Comparison of ENCODE assay signal across 8 cellular contexts in genomic region chr4:87235020-87235671, GRCh38. TPM values are rescaled to one million over a fixed set of nuclear protein-coding genes. Genes with fewer than 3 reads are reported as not detected.
A peak's percentile ranks its signal among the peaks of the same experiment; 100 is the strongest.
DNase-seq lines count a peak whose midpoint lies in the region; ATAC-seq, FAIRE-seq and TF ChIP-seq lines count a peak whose summit lies in the region.

No MANE protein-coding gene starts in this region.

- peaks cover 13% of the 10 kb centered on the region for H3K4me1 ChIP-seq in DND-41 (ENCODE audit: insufficient read depth, low read length)
- H3K4me1 ChIP-seq in H1 (replicated peaks in 1 of 4; ENCODE audit: control insufficient read depth in 3 of 4, insufficient read depth in 4 of 4, low read length in 3 of 4), result no peaks in the 10 kb centered on the region
- no peaks in the 10 kb centered on the region for H3K4me1 ChIP-seq in neuronal stem cell (ENCODE audit: control insufficient read depth in 2 of 2, insufficient read depth in 1 of 2, low read depth in 1 of 2, low read length in 2 of 2)

- H3K23ac ChIP-seq in H1 (ENCODE audit: insufficient read length) (no peak overlapping the region), neuronal stem cell (ENCODE audit: low read depth, low read length, poor library complexity) (no peak overlapping the region)

- 88% methylated on average over 4 of the region's 4 CpGs; no CpG with 5 or more reads in 1 of the 2 experiments for WGBS in H1 (ENCODE audit: extremely low coverage in 1 of 2, insufficient coverage in 1 of 2, insufficient read length in 1 of 2, insufficient replicate concordance in 2 of 2, low coverage in 1 of 2, low lambda C conversion rate in 2 of 2, missing lambda C conversion rate in 1 of 2), 2 experiments
- no CpG with 5 or more reads among the region's 4 CpGs for WGBS in neuronal stem cell (ENCODE audit: extremely low coverage in 2 of 2, insufficient read length in 2 of 2, insufficient replicate concordance in 1 of 2), 2 donors

- H2AFZ ChIP-seq in DND-41 (ENCODE audit: low read depth, low read length) (peak overlapping the region; percentile 93), H1 (ENCODE audit: low read length) (peak overlapping the region; percentile 85), neuronal stem cell (ENCODE audit: low read length) (peak overlapping the region; percentile 93)

- H3K4me2 ChIP-seq in DND-41 (ENCODE audit: insufficient read depth, low read length), result peak overlapping the region; percentile 74
- 0 out of 4 replicates have a peak overlapping the region, but pooled peaks of 1 of the 2 experiments have one; percentile 31 for H3K4me2 ChIP-seq in H1 (ENCODE audit: insufficient read depth in 1 of 2, low read depth in 2 of 2, low read length in 2 of 2)
- no peak overlapping the region for H3K4me2 ChIP-seq in neuronal stem cell (ENCODE audit: insufficient read depth, low read length, poor library complexity, severe bottlenecking)

- CTCF ChIA-PET in H1 (lab: Charles Lee; ENCODE audit: partially characterized antibody), result interaction anchor here (0.6 to 5.1 kb wide), 16 partner anchors 10 to 338 kb away, joined by 3 to 40 read pairs (median 4); partner anchors contain the start of gene KLHL8

- no peaks in the 10 kb centered on the region for H4K20me1 ChIP-seq in DND-41 (ENCODE audit: insufficient read depth, low read length)
- H4K20me1 ChIP-seq in H1 (replicated peaks in 1 of 2; ENCODE audit: control insufficient read depth in 1 of 2, insufficient read depth in 2 of 2, low read length in 2 of 2), result no peaks in the 10 kb centered on the region

- H3K79me1 ChIP-seq in H1 (ENCODE audit: low read depth, low read length) (no peaks in the 10 kb centered on the region), neuronal stem cell (ENCODE audit: low read depth, low read length) (no peaks in the 10 kb centered on the region)

- H3K36me3 ChIP-seq in DND-41 (ENCODE audit: insufficient read depth, low read length) (no peaks in the 10 kb centered on the region), H1 (ENCODE audit: control insufficient read depth in 2 of 4, insufficient read depth in 4 of 4, low read length in 3 of 4) (no peaks in the 10 kb centered on the region; a peak in 1 of 8 replicates), neuronal stem cell (replicated peaks in 1 of 2; ENCODE audit: control insufficient read depth in 2 of 2, insufficient read depth in 2 of 2, low read length in 2 of 2) (no peaks in the 10 kb centered on the region)

- H3K27me3 ChIP-seq in DND-41 (ENCODE audit: insufficient read depth, low read length, poor library complexity), result peaks cover 5% of the 10 kb centered on the region
- peaks cover 0 to 1% (median 0%) of the 10 kb centered on the region in 4 experiments; a peak in 1 of 7 replicates for H3K27me3 ChIP-seq in H1 (replicated peaks in 1 of 4; ENCODE audit: control insufficient read depth in 3 of 4, extremely low read depth in 1 of 4, insufficient read depth in 3 of 4, low read length in 3 of 4)
- H3K27me3 ChIP-seq in neuronal stem cell (ENCODE audit: control insufficient read depth in 3 of 3, insufficient read depth in 3 of 3, low read depth in 1 of 3, low read length in 3 of 3), result peaks cover 0 to 6% (median 0%) of the 10 kb centered on the region in 3 experiments

- TF ChIP-seq RAD21 in H1 (IDR thresholded peaks at IDR 0.05 in 1 of 2, conservative IDR thresholded peaks at IDR 0.05 in 1 of 2; ENCODE audit: low read depth in 2 of 2, low read length in 2 of 2), result no peak

- no peak for TF ChIP-seq EP300 in H1 (IDR thresholded peaks at IDR 0.05; ENCODE audit: borderline replicate concordance in 1 of 2, low read depth in 2 of 2, low read length in 2 of 2)

- H3K9ac ChIP-seq in DND-41 (ENCODE audit: low read depth, low read length) (peak overlapping the region; percentile 45), H1 (replicated peaks in 1 of 4; ENCODE audit: extremely low read depth in 1 of 4, low read depth in 3 of 4, low read length in 3 of 4) (no peak overlapping the region), neuronal stem cell (ENCODE audit: low read depth, low read length, poor library complexity) (no peak overlapping the region)

- H3K9me3 ChIP-seq in DND-41 (ENCODE audit: insufficient read depth, low read length, severe bottlenecking) (no peaks in the 10 kb centered on the region), H1 (ENCODE audit: insufficient read depth in 2 of 2, low read depth in 1 of 2, low read length in 1 of 2) (no peaks in the 10 kb centered on the region), neuronal stem cell (replicated peaks in 1 of 2; ENCODE audit: control insufficient read depth in 2 of 2, insufficient read depth in 1 of 2, low read depth in 1 of 2, low read length in 2 of 2) (no peaks in the 10 kb centered on the region)

- no peak for DNase-seq in DND-41
- no peak for DNase-seq in NB4 (ENCODE audit: low read depth)
- no peak for DNase-seq in H1 (ENCODE audit: low read depth in 1 of 2, low spot score in 2 of 2)
- no peak for DNase-seq in neuronal stem cell (ENCODE audit: low spot score)
- no peak for DNase-seq in GM03348 (ENCODE audit: low spot score)

- H4K8ac ChIP-seq in H1 (ENCODE audit: extremely low read depth, insufficient read depth, low read length) (no peak overlapping the region), neuronal stem cell (ENCODE audit: low read depth, low read length) (no peak overlapping the region)

- H3K18ac ChIP-seq in H1 (ENCODE audit: extremely low read depth, low read length), result no peak overlapping the region
- H3K18ac ChIP-seq in neuronal stem cell (ENCODE audit: low read length), result no peak overlapping the region

- no peak overlapping the region for H3K56ac ChIP-seq in H1 (replicated peaks; ENCODE audit: insufficient read length, low read depth, low read length)

- no peak overlapping the region for H4K5ac ChIP-seq in H1 (ENCODE audit: insufficient read length, low read depth, low read length)

- H3K14ac ChIP-seq in H1 (ENCODE audit: insufficient read length) (no peak overlapping the region), neuronal stem cell (ENCODE audit: low read length) (no peak overlapping the region)

- H2BK12ac ChIP-seq in H1 (ENCODE audit: low read depth, low read length) (no peak overlapping the region), neuronal stem cell (ENCODE audit: low read length) (no peak overlapping the region)

- no peaks in the 10 kb centered on the region for H3K23me2 ChIP-seq in H1 (ENCODE audit: low read depth, low read length)

- H4K91ac ChIP-seq in H1 (replicated peaks; ENCODE audit: insufficient read length, low read length) (no peak overlapping the region), neuronal stem cell (ENCODE audit: low read depth, low read length, poor library complexity) (no peak overlapping the region)

- no peak for TF ChIP-seq CTCF in DND-41 (IDR thresholded peaks at IDR 0.05; ENCODE audit: borderline replicate concordance, extremely low read depth, low read length, poor library complexity, severe bottlenecking)
- no peak for TF ChIP-seq CTCF in NB4 (IDR thresholded peaks at IDR 0.05; ENCODE audit: low read depth, low read length)
- no peak for TF ChIP-seq CTCF in H1 (IDR thresholded peaks at IDR 0.05; ENCODE audit: control extremely low read depth in 1 of 3, insufficient read depth in 1 of 3, low read depth in 1 of 3, low read length in 3 of 3)

- H3K79me2 ChIP-seq in DND-41 (ENCODE audit: insufficient read depth, low read length), result no peaks in the 10 kb centered on the region
- H3K79me2 ChIP-seq in H1 (ENCODE audit: control insufficient read depth in 1 of 2, insufficient read depth in 2 of 2, low read length in 2 of 2), result no peaks in the 10 kb centered on the region

- H3K27ac ChIP-seq in DND-41 (ENCODE audit: low read length) (no peak overlapping the region; the same call in 1 of the 2 replicates), H1 (ENCODE audit: low read depth, low read length) (no peak overlapping the region), neuronal stem cell (replicated peaks; ENCODE audit: low read length) (no peak overlapping the region)

- peak overlapping the region; percentile 34 to 56; a peak in 3 of 4 replicates for H3K4me3 ChIP-seq in DND-41 (ENCODE audit: low read depth in 1 of 2, low read length in 2 of 2)
- H3K4me3 ChIP-seq in NB4 (ENCODE audit: low read depth, low read length), result peak overlapping the region; percentile 55
- peak overlapping the region in 1 of 4 experiments; percentile 48; a peak in 1 of 8 replicates for H3K4me3 ChIP-seq in H1 (ENCODE audit: extremely low read depth in 1 of 4, insufficient read depth in 2 of 4, low read depth in 3 of 4, low read length in 4 of 4)
- peak overlapping the region in 1 of 2 donors; percentile 48 for H3K4me3 ChIP-seq in neuronal stem cell (ENCODE audit: low read length in 2 of 2)

- H3K4ac ChIP-seq in H1 (replicated peaks; ENCODE audit: insufficient read length, low read depth, low read length) (no peak overlapping the region), neuronal stem cell (ENCODE audit: low read length) (no peak overlapping the region)

- FAIRE-seq in H1 (lab: Jason Lieb, UNC), result no peak

- TF ChIP-seq POLR2A in NB4 (IDR thresholded peaks at IDR 0.05; ENCODE audit: extremely low read depth, insufficient read length), result no peak
- no peak for TF ChIP-seq POLR2A in H1 (IDR thresholded peaks at IDR 0.05; ENCODE audit: control extremely low read depth in 1 of 2, low read depth in 2 of 2, low read length in 2 of 2)

- H2BK120ac ChIP-seq in H1 (replicated peaks; ENCODE audit: low read depth, low read length) (no peak overlapping the region), neuronal stem cell (ENCODE audit: low read depth, low read length) (no peak overlapping the region)

- H2AK5ac ChIP-seq in H1 (ENCODE audit: low read depth, low read length), result no peak overlapping the region
- no peak overlapping the region for H2AK5ac ChIP-seq in neuronal stem cell (ENCODE audit: low read depth, low read length)

- ATAC-seq in DND-41 (ENCODE audit: insufficient read depth, low read depth) (no peak; the same call in 2 of the 3 replicates), HG03520 (IDR thresholded peaks at IDR 0.05; ENCODE audit: unreplicated experiment) (no peak), HG03469 (IDR thresholded peaks at IDR 0.05; ENCODE audit: unreplicated experiment) (no peak), HG02840 (IDR thresholded peaks at IDR 0.05; ENCODE audit: low FRiP score, unreplicated experiment) (no peak)

- H2BK5ac ChIP-seq in H1 (ENCODE audit: low read depth, low read length) (no peak overlapping the region), neuronal stem cell (ENCODE audit: low read length) (no peak overlapping the region)

- H2BK15ac ChIP-seq in H1 (ENCODE audit: low read length) (no peak overlapping the region), neuronal stem cell (ENCODE audit: low read length) (no peak overlapping the region)

- no peak overlapping the region for H2BK20ac ChIP-seq in H1 (ENCODE audit: low read length)

- POLR2A ChIA-PET in H1 (lab: Charles Lee; ENCODE audit: partially characterized antibody), result no interaction called here

RNA-seq across cellular contexts. Expression of gene KLHL8, which starts 14.7 kb away (rescaled TPM):
- 6.9 and 8.1 TPM in 2 replicates for total RNA-seq in H1 (2021; fragmentation: NEBNext Ultra II Directional; extraction: Animal tissue kit (Norgen Biotek cat#: 25700))
- 0.58 and 0.94 TPM in 2 replicates for polyA plus RNA-seq in H1 (2011; rRNA removed)
- 2.2 TPM for polyA plus RNA-seq in H1 (2011; cell fraction: cytosol; rRNA removed)
- polyA plus RNA-seq in H1 (2011; cell fraction: nucleus; rRNA removed), result 1.2 TPM
- 3.1 to 8.1 TPM (median 5.4 TPM) in 4 replicates for polyA plus RNA-seq in H1 (2012, experiment 1 of 2)
- 0.12 TPM for polyA plus RNA-seq in H1 (2012, experiment 2 of 2)
- 3.6 TPM for polyA plus RNA-seq in H1 (2013, experiment 1 of 2)
- polyA plus RNA-seq in H1 (2013, experiment 2 of 2), result 3.6 TPM
- 8.8 and 9.5 TPM in 2 replicates for polyA minus RNA-seq in H1 (2011; rRNA and poly(A)+ RNA removed)
- 6.8 TPM for polyA minus RNA-seq in H1 (2011; cell fraction: cytosol; rRNA and poly(A)+ RNA removed)
- 17.7 TPM for polyA minus RNA-seq in H1 (2011; cell fraction: nucleus; rRNA and poly(A)+ RNA removed)
- polyA plus RNA-seq in neuronal stem cell (2013, experiment 1 of 2), result 9.6 TPM
- 9.8 TPM for polyA plus RNA-seq in neuronal stem cell (2013, experiment 2 of 2)
